ENCODE assay signal across 21 cellular contexts in genomic region chr1:178629549-178630154, GRCh38.
DNase-seq lines count a peak whose midpoint lies in the region; ATAC-seq and TF ChIP-seq lines count a peak whose summit lies in the region.
"Had no signal": no experiment of that assay in that cellular context is flagged by ENCODE, and none has a peak within 500 bp of the region (broad histone marks: within the 10 kb centered on the region; RNA-seq: fewer than 3 reads in every experiment).

No MANE protein-coding gene starts in this region.

- no peak overlapping the region for H3K4me2 ChIP-seq in GM23338

- DNase-seq in GM23338 (ENCODE audit: low spot score) (no peak), adipocyte (ENCODE audit: low read depth) (no peak), left lobe of liver (ENCODE audit: low spot score) (no peak), SW 1271 (lab: John Stamatoyannopoulos, UW) (no peak), T1000 (lab: John Stamatoyannopoulos, UW) (no peak)
- no peak for DNase-seq in stimulated activated effector memory CD8-positive, alpha-beta T cell treated with anti-CD3 and anti-CD28 coated beads, Interleukin-12 subunit alpha, Interleukin-12 subunit beta, amount 100 ng/mL, for 72 hours (ENCODE audit: low spot score in 2 of 2)
- no peak for DNase-seq in activated effector memory CD4-positive, alpha-beta T cell treated with anti-CD3 and anti-CD28 coated beads, Interleukin-2, amount 50 U/mL, for 16 hours
- DNase-seq in activated CD4-positive, alpha-beta memory T cell treated with anti-CD3 and anti-CD28 coated beads, Interleukin-2, amount 10 ng/mL, durations not matched to agents 7 days and 5 days, result no peak
- DNase-seq: activated CD4-positive, alpha-beta T cell treated with anti-CD3 and anti-CD28 coated beads for 4 hours; activated CD8-positive, alpha-beta memory T cell treated with anti-CD3 and anti-CD28 coated beads, Interleukin-2, amount 10 ng/mL, durations not matched to agents 7 days and 5 days; caudate nucleus; COR-L47; erythroblast; Karpas-422; NCI-H1048; NCI-H2029 treated with DMSO at 0.1 percent for 48 hours; NCI-H446; retina had no signal

- H3K9ac ChIP-seq in adipocyte (ENCODE audit: low read length), result peak overlapping the region; percentile 67

- H3K36me3 ChIP-seq in GM23338 (ENCODE audit: insufficient read depth), result no peaks in the 10 kb centered on the region
- no peaks in the 10 kb centered on the region for H3K36me3 ChIP-seq in adipocyte (ENCODE audit: control insufficient read depth, insufficient read depth, low read length, severe bottlenecking)
- H3K36me3 ChIP-seq: neutrophil, tibial nerve had no signal

- H3K4me3 Mint-ChIP-seq in GM23338, result no peak overlapping the region
- no peak overlapping the region for H3K4me3 Mint-ChIP-seq in stimulated activated effector memory CD8-positive, alpha-beta T cell treated with anti-CD3 and anti-CD28 coated beads, Interleukin-12 subunit alpha, Interleukin-12 subunit beta, amount 100 ng/mL, for 72 hours
- no peak overlapping the region for H3K4me3 Mint-ChIP-seq in activated CD4-positive, alpha-beta memory T cell treated with anti-CD3 and anti-CD28 coated beads, Interleukin-2, amount 10 ng/mL, durations not matched to agents 7 days and 5 days
- H3K4me3 Mint-ChIP-seq: activated CD8-positive, alpha-beta memory T cell treated with anti-CD3 and anti-CD28 coated beads, Interleukin-2, amount 10 ng/mL, durations not matched to agents 7 days and 5 days had no signal

- no peaks in the 10 kb centered on the region for H4K20me1 ChIP-seq in GM23338 (replicated peaks; ENCODE audit: insufficient read depth)

- 0 out of 2 replicates have a peak, but pooled peaks cover 3% of the 10 kb centered on the region for H3K4me1 ChIP-seq in GM23338 (ENCODE audit: insufficient read depth)
- peaks cover 50% of the 10 kb centered on the region for H3K4me1 ChIP-seq in adipocyte (ENCODE audit: control insufficient read depth, insufficient read depth, low read length)

- H3K9me2 ChIP-seq in GM23338 (ENCODE audit: insufficient read depth), result no peaks in the 10 kb centered on the region

- no peaks in the 10 kb centered on the region for H3K9me3 Mint-ChIP-seq in GM23338
- H3K9me3 Mint-ChIP-seq in stimulated activated effector memory CD8-positive, alpha-beta T cell treated with anti-CD3 and anti-CD28 coated beads, Interleukin-12 subunit alpha, Interleukin-12 subunit beta, amount 100 ng/mL, for 72 hours, result no peaks in the 10 kb centered on the region
- no peaks in the 10 kb centered on the region for H3K9me3 Mint-ChIP-seq in activated CD4-positive, alpha-beta memory T cell treated with anti-CD3 and anti-CD28 coated beads, Interleukin-2, amount 10 ng/mL, durations not matched to agents 7 days and 5 days
- H3K9me3 Mint-ChIP-seq: activated T-helper 2 cell treated with anti-CD3 and anti-CD28 coated beads, Interferon-gamma antibody, Interleukin-2, Interleukin-4, amounts not matched to agents 10 μg/mL and 5 μg/mL and 100 μg/mL, durations not matched to agents 14 hours and 24 hours and 36 hours had no signal

- H3K79me2 ChIP-seq in GM23338 (replicated peaks; ENCODE audit: insufficient read depth), result no peaks in the 10 kb centered on the region

- no peak overlapping the region for H3K4me3 ChIP-seq in GM23338
- H3K4me3 ChIP-seq in adipocyte (ENCODE audit: low read length), result no peak overlapping the region
- H3K4me3 ChIP-seq: tibial nerve had no signal

- TF ChIP-seq CTCF in GM23338 (conservative IDR thresholded peaks at IDR 0.05; ENCODE audit: low read depth in 2 of 2), result no peak

- peak overlapping the region; percentile 77; the same call in 1 of the 2 replicates for H2AFZ ChIP-seq in GM23338

- no peaks in the 10 kb centered on the region for H3K27me3 ChIP-seq in GM23338 (ENCODE audit: insufficient read depth)
- H3K27me3 ChIP-seq in adipocyte (replicated peaks; ENCODE audit: control insufficient read depth, insufficient read depth, low read length), result no peaks in the 10 kb centered on the region
- H3K27me3 ChIP-seq: neutrophil, tibial nerve had no signal

- H3K27ac Mint-ChIP-seq in GM23338, result no peak overlapping the region
- peak overlapping the region; percentile 54 for H3K27ac Mint-ChIP-seq in stimulated activated effector memory CD8-positive, alpha-beta T cell treated with anti-CD3 and anti-CD28 coated beads, Interleukin-12 subunit alpha, Interleukin-12 subunit beta, amount 100 ng/mL, for 72 hours
- no peak overlapping the region for H3K27ac Mint-ChIP-seq in activated CD4-positive, alpha-beta memory T cell treated with anti-CD3 and anti-CD28 coated beads, Interleukin-2, amount 10 ng/mL, durations not matched to agents 7 days and 5 days
- H3K27ac Mint-ChIP-seq: activated CD8-positive, alpha-beta memory T cell treated with anti-CD3 and anti-CD28 coated beads, Interleukin-2, amount 10 ng/mL, durations not matched to agents 7 days and 5 days; activated T-helper 2 cell treated with anti-CD3 and anti-CD28 coated beads, Interferon-gamma antibody, Interleukin-2, Interleukin-4, amounts not matched to agents 10 μg/mL and 5 μg/mL and 100 μg/mL, durations not matched to agents 14 hours and 24 hours and 36 hours had no signal

- CTCF ChIA-PET in activated CD4-positive, alpha-beta memory T cell treated with anti-CD3 and anti-CD28 coated beads, Interleukin-2, amount 10 ng/mL, durations not matched to agents 7 days and 5 days (lab: Charles Lee), result no interaction called here

- H3K9me3 ChIP-seq in adipocyte (ENCODE audit: control insufficient read depth, low read length), result no peaks in the 10 kb centered on the region
- H3K9me3 ChIP-seq: neutrophil, tibial nerve had no signal

- ATAC-seq in GM23338 (peak; percentile 45; the same call in 2 of the 3 replicates), left lobe of liver (peak; percentile 60)
- no peak for ATAC-seq in stimulated activated effector memory CD8-positive, alpha-beta T cell treated with anti-CD3 and anti-CD28 coated beads, Interleukin-12 subunit alpha, Interleukin-12 subunit beta, amount 100 ng/mL, for 72 hours
- ATAC-seq: activated CD8-positive, alpha-beta memory T cell treated with anti-CD3 and anti-CD28 coated beads, Interleukin-2, amount 10 ng/mL, durations not matched to agents 7 days and 5 days had no signal

- no peaks in the 10 kb centered on the region for H3K36me3 Mint-ChIP-seq in GM23338 (ENCODE audit: low read depth)
- no peaks in the 10 kb centered on the region for H3K36me3 Mint-ChIP-seq in stimulated activated effector memory CD8-positive, alpha-beta T cell treated with anti-CD3 and anti-CD28 coated beads, Interleukin-12 subunit alpha, Interleukin-12 subunit beta, amount 100 ng/mL, for 72 hours
- no peaks in the 10 kb centered on the region for H3K36me3 Mint-ChIP-seq in activated CD4-positive, alpha-beta memory T cell treated with anti-CD3 and anti-CD28 coated beads, Interleukin-2, amount 10 ng/mL, durations not matched to agents 7 days and 5 days (ENCODE audit: low read depth)
- H3K36me3 Mint-ChIP-seq: activated CD8-positive, alpha-beta memory T cell treated with anti-CD3 and anti-CD28 coated beads, Interleukin-2, amount 10 ng/mL, durations not matched to agents 7 days and 5 days had no signal

- H3K27me3 Mint-ChIP-seq in GM23338 (ENCODE audit: insufficient read depth, low read depth, poor library complexity), result no peaks in the 10 kb centered on the region
- H3K27me3 Mint-ChIP-seq in activated CD4-positive, alpha-beta memory T cell treated with anti-CD3 and anti-CD28 coated beads, Interleukin-2, amount 10 ng/mL, durations not matched to agents 7 days and 5 days, result no peaks in the 10 kb centered on the region
- H3K27me3 Mint-ChIP-seq: activated CD8-positive, alpha-beta memory T cell treated with anti-CD3 and anti-CD28 coated beads, Interleukin-2, amount 10 ng/mL, durations not matched to agents 7 days and 5 days had no signal

- POLR2A ChIA-PET in activated CD4-positive, alpha-beta memory T cell treated with anti-CD3 and anti-CD28 coated beads, Interleukin-2, amount 10 ng/mL, durations not matched to agents 7 days and 5 days (lab: Charles Lee), result no interaction called here

- no peaks in the 10 kb centered on the region for H3F3A ChIP-seq in GM23338 (replicated peaks; ENCODE audit: low read depth)

- H3K27ac ChIP-seq in GM23338 (ENCODE audit: low read depth), result no peak overlapping the region
- H3K27ac ChIP-seq: neutrophil, tibial nerve had no signal

- H3K4me1 Mint-ChIP-seq in GM23338, result peaks cover 14% of the 10 kb centered on the region
- no peaks in the 10 kb centered on the region for H3K4me1 Mint-ChIP-seq in stimulated activated effector memory CD8-positive, alpha-beta T cell treated with anti-CD3 and anti-CD28 coated beads, Interleukin-12 subunit alpha, Interleukin-12 subunit beta, amount 100 ng/mL, for 72 hours
- no peaks in the 10 kb centered on the region for H3K4me1 Mint-ChIP-seq in activated CD4-positive, alpha-beta memory T cell treated with anti-CD3 and anti-CD28 coated beads, Interleukin-2, amount 10 ng/mL, durations not matched to agents 7 days and 5 days
- H3K4me1 Mint-ChIP-seq: activated CD8-positive, alpha-beta memory T cell treated with anti-CD3 and anti-CD28 coated beads, Interleukin-2, amount 10 ng/mL, durations not matched to agents 7 days and 5 days had no signal

TF ChIP-seq in GM23338, 12 proteins besides CTCF, POLR2A, EP300 and RAD21 (continues in another document):
- TF ChIP-seq STAT1 (IDR thresholded peaks at IDR 0.05; ENCODE audit: unreplicated experiment), result no peak
- TF ChIP-seq ZNF331 (CRISPR knock-in tag; IDR thresholded peaks at IDR 0.05; ENCODE audit: low read depth), result no peak
- TF ChIP-seq CREB1 (CRISPR knock-in tag; IDR thresholded peaks at IDR 0.05; ENCODE audit: low read depth), result no peak
- TF ChIP-seq POLR2AphosphoS5 (IDR thresholded peaks at IDR 0.05; ENCODE audit: low read depth), result no peak
- no peak for TF ChIP-seq ZNF114 (CRISPR knock-in tag; IDR thresholded peaks at IDR 0.05)
- TF ChIP-seq EZH2 (IDR thresholded peaks at IDR 0.05; ENCODE audit: low read depth, unreplicated experiment), result no peak
- TF ChIP-seq ETS1 (IDR thresholded peaks at IDR 0.05), result no peak
- TF ChIP-seq EZH2phosphoT487 (IDR thresholded peaks at IDR 0.05; ENCODE audit: unreplicated experiment), result no peak
- TF ChIP-seq JUNB (IDR thresholded peaks at IDR 0.05; ENCODE audit: unreplicated experiment), result no peak
